1 cellular context compared by ENCODE assay signal in genomic region chr7:32942783-32943653, GRCh38.
A peak's percentile ranks its signal among the peaks of the same experiment; 100 is the strongest.
TF ChIP-seq lines count a peak whose summit lies in the region.

No MANE protein-coding gene starts in this region.

TF ChIP-seq in K562, 482 proteins besides CTCF, POLR2A, EP300 and RAD21 (continued from another document and continues in another):
- TF ChIP-seq, protein P1, sequence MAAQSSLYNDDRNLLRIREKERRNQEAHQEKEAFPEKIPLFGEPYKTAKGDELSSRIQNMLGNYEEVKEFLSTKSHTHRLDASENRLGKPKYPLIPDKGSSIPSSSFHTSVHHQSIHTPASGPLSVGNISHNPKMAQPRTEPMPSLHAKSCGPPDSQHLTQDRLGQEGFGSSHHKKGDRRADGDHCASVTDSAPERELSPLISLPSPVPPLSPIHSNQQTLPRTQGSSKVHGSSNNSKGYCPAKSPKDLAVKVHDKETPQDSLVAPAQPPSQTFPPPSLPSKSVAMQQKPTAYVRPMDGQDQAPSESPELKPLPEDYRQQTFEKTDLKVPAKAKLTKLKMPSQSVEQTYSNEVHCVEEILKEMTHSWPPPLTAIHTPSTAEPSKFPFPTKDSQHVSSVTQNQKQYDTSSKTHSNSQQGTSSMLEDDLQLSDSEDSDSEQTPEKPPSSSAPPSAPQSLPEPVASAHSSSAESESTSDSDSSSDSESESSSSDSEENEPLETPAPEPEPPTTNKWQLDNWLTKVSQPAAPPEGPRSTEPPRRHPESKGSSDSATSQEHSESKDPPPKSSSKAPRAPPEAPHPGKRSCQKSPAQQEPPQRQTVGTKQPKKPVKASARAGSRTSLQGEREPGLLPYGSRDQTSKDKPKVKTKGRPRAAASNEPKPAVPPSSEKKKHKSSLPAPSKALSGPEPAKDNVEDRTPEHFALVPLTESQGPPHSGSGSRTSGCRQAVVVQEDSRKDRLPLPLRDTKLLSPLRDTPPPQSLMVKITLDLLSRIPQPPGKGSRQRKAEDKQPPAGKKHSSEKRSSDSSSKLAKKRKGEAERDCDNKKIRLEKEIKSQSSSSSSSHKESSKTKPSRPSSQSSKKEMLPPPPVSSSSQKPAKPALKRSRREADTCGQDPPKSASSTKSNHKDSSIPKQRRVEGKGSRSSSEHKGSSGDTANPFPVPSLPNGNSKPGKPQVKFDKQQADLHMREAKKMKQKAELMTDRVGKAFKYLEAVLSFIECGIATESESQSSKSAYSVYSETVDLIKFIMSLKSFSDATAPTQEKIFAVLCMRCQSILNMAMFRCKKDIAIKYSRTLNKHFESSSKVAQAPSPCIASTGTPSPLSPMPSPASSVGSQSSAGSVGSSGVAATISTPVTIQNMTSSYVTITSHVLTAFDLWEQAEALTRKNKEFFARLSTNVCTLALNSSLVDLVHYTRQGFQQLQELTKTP (IDR thresholded peaks at IDR 0.05; ENCODE audit: low read depth in 1 of 2, partially characterized antibody in 2 of 2): no peak
- TF ChIP-seq ZBTB17 (CRISPR knock-in tag; IDR thresholded peaks at IDR 0.05) (0 out of 2 replicates have a peak, but pooled peaks have one; percentile 21), REST (CRISPR knock-in tag; IDR thresholded peaks at IDR 0.05; ENCODE audit: low read depth) (peak; percentile 68; the same call in 1 of the 2 replicates), TBP (optimal IDR thresholded peaks at IDR 0.05; ENCODE audit: low read depth, low read length) (peak; percentile 58), ZNF589 (CRISPR knock-in tag; IDR thresholded peaks at IDR 0.05; ENCODE audit: low read depth) (0 out of 2 replicates have a peak, but pooled peaks have one; percentile 44), ZNF639 (CRISPR knock-in tag; conservative IDR thresholded peaks at IDR 0.05 in 1 of 2, IDR thresholded peaks at IDR 0.05 in 1 of 2) (peak in 1 of 2 experiments; percentile 60; a peak in 1 of 4 replicates), MTA3 (IDR thresholded peaks at IDR 0.05; ENCODE audit: borderline replicate concordance) (peak; percentile 82), RB1 (IDR thresholded peaks at IDR 0.05; ENCODE audit: low read depth) (peak; percentile 90), DEAF1 (CRISPR knock-in tag; IDR thresholded peaks at IDR 0.05) (peak; percentile 52), TRIM25 (IDR thresholded peaks at IDR 0.05; ENCODE audit: borderline replicate concordance) (no peak), PHF21A (IDR thresholded peaks at IDR 0.05; ENCODE audit: borderline replicate concordance, low read depth) (no peak), CREM (IDR thresholded peaks at IDR 0.05; ENCODE audit: low read depth) (peak; percentile 4; the same call in 1 of the 2 replicates), SP1 (CRISPR knock-in tag; IDR thresholded peaks at IDR 0.05) (peak; percentile 36; the same call in 1 of the 2 replicates), CBX5 (IDR thresholded peaks at IDR 0.05; ENCODE audit: borderline replicate concordance, low read depth) (no peak), RBM14 (IDR thresholded peaks at IDR 0.05; ENCODE audit: borderline replicate concordance, insufficient read depth, low read depth, low read length) (0 out of 2 replicates have a peak, but pooled peaks have one; percentile 75), RREB1 (CRISPR knock-in tag; IDR thresholded peaks at IDR 0.05) (peak; percentile 75; the same call in 1 of the 2 replicates), KDM2B (CRISPR knock-in tag; IDR thresholded peaks at IDR 0.05) (peak; percentile 65; the same call in 1 of the 2 replicates), EWSR1 (IDR thresholded peaks at IDR 0.05; ENCODE audit: borderline replicate concordance, low read depth, partially characterized antibody) (no peak), NR2C2 (CRISPR knock-in tag; IDR thresholded peaks at IDR 0.05) (no peak), NR2C2 (tag; IDR thresholded peaks at IDR 0.05) (peak; percentile 49; the same call in 1 of the 2 replicates), ELK1 (CRISPR knock-in tag; IDR thresholded peaks at IDR 0.05) (no peak)
- TF ChIP-seq, protein P2, sequence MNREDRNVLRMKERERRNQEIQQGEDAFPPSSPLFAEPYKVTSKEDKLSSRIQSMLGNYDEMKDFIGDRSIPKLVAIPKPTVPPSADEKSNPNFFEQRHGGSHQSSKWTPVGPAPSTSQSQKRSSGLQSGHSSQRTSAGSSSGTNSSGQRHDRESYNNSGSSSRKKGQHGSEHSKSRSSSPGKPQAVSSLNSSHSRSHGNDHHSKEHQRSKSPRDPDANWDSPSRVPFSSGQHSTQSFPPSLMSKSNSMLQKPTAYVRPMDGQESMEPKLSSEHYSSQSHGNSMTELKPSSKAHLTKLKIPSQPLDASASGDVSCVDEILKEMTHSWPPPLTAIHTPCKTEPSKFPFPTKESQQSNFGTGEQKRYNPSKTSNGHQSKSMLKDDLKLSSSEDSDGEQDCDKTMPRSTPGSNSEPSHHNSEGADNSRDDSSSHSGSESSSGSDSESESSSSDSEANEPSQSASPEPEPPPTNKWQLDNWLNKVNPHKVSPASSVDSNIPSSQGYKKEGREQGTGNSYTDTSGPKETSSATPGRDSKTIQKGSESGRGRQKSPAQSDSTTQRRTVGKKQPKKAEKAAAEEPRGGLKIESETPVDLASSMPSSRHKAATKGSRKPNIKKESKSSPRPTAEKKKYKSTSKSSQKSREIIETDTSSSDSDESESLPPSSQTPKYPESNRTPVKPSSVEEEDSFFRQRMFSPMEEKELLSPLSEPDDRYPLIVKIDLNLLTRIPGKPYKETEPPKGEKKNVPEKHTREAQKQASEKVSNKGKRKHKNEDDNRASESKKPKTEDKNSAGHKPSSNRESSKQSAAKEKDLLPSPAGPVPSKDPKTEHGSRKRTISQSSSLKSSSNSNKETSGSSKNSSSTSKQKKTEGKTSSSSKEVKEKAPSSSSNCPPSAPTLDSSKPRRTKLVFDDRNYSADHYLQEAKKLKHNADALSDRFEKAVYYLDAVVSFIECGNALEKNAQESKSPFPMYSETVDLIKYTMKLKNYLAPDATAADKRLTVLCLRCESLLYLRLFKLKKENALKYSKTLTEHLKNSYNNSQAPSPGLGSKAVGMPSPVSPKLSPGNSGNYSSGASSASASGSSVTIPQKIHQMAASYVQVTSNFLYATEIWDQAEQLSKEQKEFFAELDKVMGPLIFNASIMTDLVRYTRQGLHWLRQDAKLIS (CRISPR knock-in tag; IDR thresholded peaks at IDR 0.05): 0 out of 2 replicates have a peak, but pooled peaks have one; percentile 58
